ENCODE assay signal across 16 cellular contexts in genomic region chr13:80571346-80572307, GRCh38.
"Had no signal": no experiment of that assay in that cellular context is flagged by ENCODE, and none has a peak within 500 bp of the region (broad histone marks: within the 10 kb centered on the region; RNA-seq: fewer than 3 reads in every experiment).

No MANE protein-coding gene starts in this region.

- H3K27ac Mint-ChIP-seq: activated naive CD4-positive, alpha-beta T cell treated with anti-CD3 and anti-CD28 coated beads for 36 hours; activated naive CD8-positive, alpha-beta T cell treated with anti-CD3 and anti-CD28 coated beads, Interleukin-2, amount 50 U/mL, for 24 hours; activated T-helper 17 cell treated with anti-CD3 and anti-CD28 coated beads, Interleukin-2, amount 50 U/mL, for 72 hours; memory B cell; stimulated activated naive CD8-positive, alpha-beta T cell treated with anti-CD3 and anti-CD28 coated beads, Interleukin-15, amount 100 ng/mL, for 72 hours; type B pancreatic cell had no signal

- H3K36me3 ChIP-seq: left lung, right lobe of liver had no signal

- H3K4me3 Mint-ChIP-seq: activated naive CD4-positive, alpha-beta T cell treated with anti-CD3 and anti-CD28 coated beads for 36 hours; activated naive CD8-positive, alpha-beta T cell treated with anti-CD3 and anti-CD28 coated beads, Interleukin-2, amount 50 U/mL, for 24 hours; activated T-helper 17 cell treated with anti-CD3 and anti-CD28 coated beads, Interleukin-2, amount 50 U/mL, for 72 hours; memory B cell; nephron; stimulated activated naive CD8-positive, alpha-beta T cell treated with anti-CD3 and anti-CD28 coated beads, Interleukin-15, amount 100 ng/mL, for 72 hours; type B pancreatic cell had no signal

- H3K9me3 ChIP-seq: left lung, right lobe of liver had no signal

- ATAC-seq: activated CD4-positive, CD25-positive, alpha-beta regulatory T cell treated with anti-CD3 and anti-CD28 coated beads, Interleukin-2, amount 50 U/mL, for 24 hours; activated naive CD8-positive, alpha-beta T cell treated with anti-CD3 and anti-CD28 coated beads, Interleukin-2, amount 50 U/mL, for 24 hours; activated T-helper 17 cell treated with anti-CD3 and anti-CD28 coated beads, Interleukin-2, amount 50 U/mL, for 72 hours; left lung; stimulated activated naive CD8-positive, alpha-beta T cell treated with anti-CD3 and anti-CD28 coated beads, Interleukin-15, amount 100 ng/mL, for 72 hours had no signal

- H3K36me3 Mint-ChIP-seq: memory B cell, type B pancreatic cell had no signal

- H3K27ac ChIP-seq: epithelial cell of prostate, left lung, right lobe of liver had no signal

- H3K4me1 ChIP-seq: right lobe of liver had no signal

- DNase-seq: activated naive CD4-positive, alpha-beta T cell treated with anti-CD3 and anti-CD28 coated beads for 36 hours; activated naive CD8-positive, alpha-beta T cell treated with anti-CD3 and anti-CD28 coated beads, Interleukin-2, amount 50 U/mL, for 24 hours; aorta; cerebellar nuclear complex; dermis blood vessel endothelial cell; left lung; occipital lobe; right lobe of liver; stimulated activated naive CD8-positive, alpha-beta T cell treated with anti-CD3 and anti-CD28 coated beads, Interleukin-15, amount 100 ng/mL, for 72 hours; T-helper 2 cell had no signal

- H3K27me3 Mint-ChIP-seq: activated naive CD8-positive, alpha-beta T cell treated with anti-CD3 and anti-CD28 coated beads, Interleukin-2, amount 50 U/mL, for 24 hours; activated T-helper 17 cell treated with anti-CD3 and anti-CD28 coated beads, Interleukin-2, amount 50 U/mL, for 72 hours; memory B cell; stimulated activated naive CD8-positive, alpha-beta T cell treated with anti-CD3 and anti-CD28 coated beads, Interleukin-15, amount 100 ng/mL, for 72 hours had no signal

- H3K4me3 ChIP-seq: left lung, right lobe of liver had no signal

- H3K9me3 Mint-ChIP-seq: activated naive CD4-positive, alpha-beta T cell treated with anti-CD3 and anti-CD28 coated beads for 36 hours; activated naive CD8-positive, alpha-beta T cell treated with anti-CD3 and anti-CD28 coated beads, Interleukin-2, amount 50 U/mL, for 24 hours; memory B cell; nephron; stimulated activated naive CD8-positive, alpha-beta T cell treated with anti-CD3 and anti-CD28 coated beads, Interleukin-15, amount 100 ng/mL, for 72 hours; type B pancreatic cell had no signal

- H3K4me1 Mint-ChIP-seq: activated naive CD8-positive, alpha-beta T cell treated with anti-CD3 and anti-CD28 coated beads, Interleukin-2, amount 50 U/mL, for 24 hours; activated T-helper 17 cell treated with anti-CD3 and anti-CD28 coated beads, Interleukin-2, amount 50 U/mL, for 72 hours; memory B cell; stimulated activated naive CD8-positive, alpha-beta T cell treated with anti-CD3 and anti-CD28 coated beads, Interleukin-15, amount 100 ng/mL, for 72 hours had no signal

- H3K27me3 ChIP-seq: left lung, right lobe of liver had no signal
